Comparison of ENCODE assay signal across 21 cellular contexts in the genomic region with DNA sequence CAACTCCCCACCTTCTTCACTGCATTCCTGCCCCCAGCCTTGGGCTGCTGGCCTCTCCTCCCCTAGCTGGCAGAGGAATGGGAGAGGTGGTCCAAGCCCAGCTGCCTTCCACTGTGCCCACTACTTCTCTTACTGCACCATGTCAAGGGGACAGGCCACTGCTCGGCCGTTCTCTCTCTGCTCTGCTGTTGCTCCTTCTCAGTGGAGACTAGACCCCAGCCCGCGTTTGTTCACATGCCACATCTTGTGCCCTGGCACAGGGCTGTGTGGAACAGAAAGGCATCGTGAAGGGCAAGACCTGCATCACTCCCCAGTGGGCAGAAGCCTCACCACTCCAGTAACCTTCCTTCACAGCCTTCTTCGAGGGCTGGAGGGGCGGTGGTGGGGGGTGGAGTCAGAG.
"Had no signal": no experiment of that assay in that cellular context is flagged by ENCODE, and none has a peak within 500 bp of the region (broad histone marks: within the 10 kb centered on the region; RNA-seq: fewer than 3 reads in every experiment).

No MANE protein-coding gene starts in this region.

- H3K36me3 ChIP-seq: adrenal gland, breast epithelium, gastrocnemius medialis, heart left ventricle, left ventricle myocardium inferior had no signal

- H3K4me3 ChIP-seq: adrenal gland, breast epithelium, gastrocnemius medialis, heart left ventricle, left ventricle myocardium inferior, mucosa of descending colon, skin epidermis, testis had no signal

- H3K27me3 ChIP-seq: adrenal gland, breast epithelium, gastrocnemius medialis, heart left ventricle, testis had no signal

- H3K4me3 Mint-ChIP-seq: activated CD4-positive, alpha-beta T cell treated with anti-CD3 and anti-CD28 coated beads, Interleukin-2, amount 10 ng/mL, durations not matched to agents 7 days and 5 days; activated naive CD4-positive, alpha-beta T cell treated with anti-CD3 and anti-CD28 coated beads, Interleukin-2, amount 50 U/mL, for 24 hours; natural killer cell; stimulated activated naive CD8-positive, alpha-beta T cell treated with anti-CD3 and anti-CD28 coated beads, Interleukin-15, amount 100 ng/mL, for 72 hours had no signal

- H3K27ac ChIP-seq: adrenal gland, breast epithelium, gastrocnemius medialis, skin epidermis, testis had no signal

- H3K9me3 ChIP-seq: adrenal gland, breast epithelium, gastrocnemius medialis, heart left ventricle, left ventricle myocardium inferior, mucosa of descending colon, testis had no signal

- H3K27me3 Mint-ChIP-seq: activated CD4-positive, alpha-beta T cell treated with anti-CD3 and anti-CD28 coated beads, Interleukin-2, amount 10 ng/mL, durations not matched to agents 7 days and 5 days; activated naive CD4-positive, alpha-beta T cell treated with anti-CD3 and anti-CD28 coated beads, Interleukin-2, amount 50 U/mL, for 24 hours had no signal

- H3K9me3 Mint-ChIP-seq: activated CD4-positive, alpha-beta T cell treated with anti-CD3 and anti-CD28 coated beads, Interleukin-2, amount 10 ng/mL, durations not matched to agents 7 days and 5 days; activated naive CD4-positive, alpha-beta T cell treated with anti-CD3 and anti-CD28 coated beads, Interleukin-2, amount 50 U/mL, for 24 hours; natural killer cell; stimulated activated naive CD8-positive, alpha-beta T cell treated with anti-CD3 and anti-CD28 coated beads, Interleukin-15, amount 100 ng/mL, for 72 hours had no signal

- DNase-seq: activated CD4-positive, alpha-beta T cell treated with anti-CD3 and anti-CD28 coated beads, Interleukin-2, amount 10 ng/mL, durations not matched to agents 7 days and 5 days; activated CD8-positive, alpha-beta memory T cell treated with anti-CD3 and anti-CD28 coated beads, Interleukin-2, amount 50 U/mL, for 4 hours; activated effector memory CD4-positive, alpha-beta T cell treated with anti-CD3 and anti-CD28 coated beads, Interleukin-2, amount 50 U/mL, for 16 hours; activated T-cell treated with anti-CD3 and anti-CD28 coated beads, Interleukin-2, amount 50 U/mL, for 48 hours; adrenal gland; cortex of kidney; gastrocnemius medialis; heart left ventricle; kidney glomerular epithelial cell; left ventricle myocardium inferior; mucosa of descending colon; natural killer cell; stimulated activated CD4-positive, alpha-beta T cell treated with anti-CD3 and anti-CD28 coated beads, Interleukin-2, amount 100 ng/mL, for 48 hours; stimulated activated naive CD8-positive, alpha-beta T cell treated with anti-CD3 and anti-CD28 coated beads, Interleukin-15, amount 100 ng/mL, for 72 hours; T-helper 1 cell; T-helper 9 cell; testis had no signal

- H3K27ac Mint-ChIP-seq: activated CD4-positive, alpha-beta T cell treated with anti-CD3 and anti-CD28 coated beads, Interleukin-2, amount 10 ng/mL, durations not matched to agents 7 days and 5 days; activated naive CD4-positive, alpha-beta T cell treated with anti-CD3 and anti-CD28 coated beads, Interleukin-2, amount 50 U/mL, for 24 hours; natural killer cell had no signal

- H3K36me3 Mint-ChIP-seq: activated naive CD4-positive, alpha-beta T cell treated with anti-CD3 and anti-CD28 coated beads, Interleukin-2, amount 50 U/mL, for 24 hours; natural killer cell had no signal

- FAIRE-seq: astrocyte had no signal

- ATAC-seq: gastrocnemius medialis; natural killer cell; stimulated activated naive CD8-positive, alpha-beta T cell treated with anti-CD3 and anti-CD28 coated beads, Interleukin-15, amount 100 ng/mL, for 72 hours had no signal

- H3K4me1 Mint-ChIP-seq: activated CD4-positive, alpha-beta T cell treated with anti-CD3 and anti-CD28 coated beads, Interleukin-2, amount 10 ng/mL, durations not matched to agents 7 days and 5 days; activated naive CD4-positive, alpha-beta T cell treated with anti-CD3 and anti-CD28 coated beads, Interleukin-2, amount 50 U/mL, for 24 hours; natural killer cell; stimulated activated naive CD8-positive, alpha-beta T cell treated with anti-CD3 and anti-CD28 coated beads, Interleukin-15, amount 100 ng/mL, for 72 hours had no signal

- H3K4me1 ChIP-seq: adrenal gland, breast epithelium, gastrocnemius medialis, heart left ventricle, left ventricle myocardium inferior, testis had no signal
